ENCODE assay signal across 1 cellular context in the genomic region with DNA sequence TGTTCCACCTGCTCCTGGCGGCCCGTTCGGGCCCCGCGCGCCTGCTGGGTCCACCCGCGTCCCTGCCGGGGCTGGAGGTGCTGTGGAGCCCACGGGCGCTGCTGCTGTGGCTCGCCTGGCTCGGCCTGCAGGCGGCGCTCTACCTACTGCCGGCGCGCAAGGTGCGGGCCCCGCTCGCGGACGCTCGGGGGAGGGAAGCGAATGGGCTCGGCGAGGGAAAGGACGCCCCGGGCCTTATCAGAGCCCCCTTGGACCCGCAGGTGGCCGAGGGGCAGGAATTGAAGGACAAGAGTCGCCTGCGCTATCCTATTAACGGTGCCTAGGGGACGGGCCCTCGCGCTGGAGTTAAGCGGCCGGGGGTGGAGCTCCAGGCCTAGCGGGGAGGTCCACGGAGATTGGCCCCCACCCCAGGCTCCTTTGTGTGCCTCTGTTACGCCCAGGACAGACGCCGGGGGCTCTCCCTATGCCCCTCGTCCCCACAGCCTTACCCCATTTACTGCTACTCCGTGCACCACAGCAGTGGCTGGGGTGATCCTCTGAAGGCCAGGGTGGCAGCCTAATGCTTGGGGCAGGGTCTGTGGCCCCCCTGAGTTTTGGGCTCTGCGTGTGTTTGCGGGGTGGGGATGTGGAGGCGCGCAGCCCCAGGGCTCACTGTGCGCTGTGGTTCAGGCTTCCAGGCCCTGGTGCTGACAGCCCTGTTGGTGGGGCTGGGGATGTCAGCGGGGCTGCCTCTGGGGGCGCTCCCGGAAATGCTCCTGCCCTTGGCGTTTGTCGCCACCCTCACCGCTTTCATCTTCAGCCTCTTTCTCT.
TF ChIP-seq lines count a peak whose summit lies in the region.

No MANE protein-coding gene starts in this region.

TF ChIP-seq in K562, 482 proteins besides CTCF, POLR2A, EP300 and RAD21 (continued from another document and continues in another):
- TF ChIP-seq, protein P1, sequence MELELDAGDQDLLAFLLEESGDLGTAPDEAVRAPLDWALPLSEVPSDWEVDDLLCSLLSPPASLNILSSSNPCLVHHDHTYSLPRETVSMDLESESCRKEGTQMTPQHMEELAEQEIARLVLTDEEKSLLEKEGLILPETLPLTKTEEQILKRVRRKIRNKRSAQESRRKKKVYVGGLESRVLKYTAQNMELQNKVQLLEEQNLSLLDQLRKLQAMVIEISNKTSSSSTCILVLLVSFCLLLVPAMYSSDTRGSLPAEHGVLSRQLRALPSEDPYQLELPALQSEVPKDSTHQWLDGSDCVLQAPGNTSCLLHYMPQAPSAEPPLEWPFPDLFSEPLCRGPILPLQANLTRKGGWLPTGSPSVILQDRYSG (tag; conservative IDR thresholded peaks at IDR 0.05; ENCODE audit: low read depth) = no peak
- TF ChIP-seq RHOXF2B (CRISPR knock-in tag; conservative IDR thresholded peaks at IDR 0.05) (no peak), L3MBTL2 (IDR thresholded peaks at IDR 0.05) (peak; percentile 74), RFX1 (IDR thresholded peaks at IDR 0.05) (no peak), STAG1 (CRISPR knock-in tag; IDR thresholded peaks at IDR 0.05; ENCODE audit: borderline replicate concordance) (no peak), MED1 (CRISPR knock-in tag; IDR thresholded peaks at IDR 0.05; ENCODE audit: borderline replicate concordance) (no peak), CREBBP (IDR thresholded peaks at IDR 0.05; ENCODE audit: low read depth, low read length) (no peak), SAFB2 (IDR thresholded peaks at IDR 0.05; ENCODE audit: borderline replicate concordance, low read depth, low read length, severe bottlenecking) (no peak), HNRNPLL (IDR thresholded peaks at IDR 0.05; ENCODE audit: low read depth, low read length, poor library complexity, severe bottlenecking) (no peak), ZNF766 (CRISPR knock-in tag; conservative IDR thresholded peaks at IDR 0.05) (no peak), MYBL2 (IDR thresholded peaks at IDR 0.05; ENCODE audit: low read depth) (no peak), MYBL2 (CRISPR knock-in tag; IDR thresholded peaks at IDR 0.05; ENCODE audit: borderline replicate concordance) (no peak), SRSF7 (optimal IDR thresholded peaks at IDR 0.05; ENCODE audit: low read depth, low read length) (no peak), TCF7L2 (IDR thresholded peaks at IDR 0.05; ENCODE audit: low read depth, low read length) (no peak), BHLHE40 (IDR thresholded peaks at IDR 0.05; ENCODE audit: low read length) (no peak), NELFE (IDR thresholded peaks at IDR 0.05; ENCODE audit: insufficient read depth, insufficient read length) (no peak), SMARCE1 (IDR thresholded peaks at IDR 0.05) (peak; percentile 15; the same call in 1 of the 2 replicates), TGIF2 (CRISPR knock-in tag; IDR thresholded peaks at IDR 0.05) (peak; percentile 94), MAFK (IDR thresholded peaks at IDR 0.05; ENCODE audit: low read length) (no peak), ZFP30 (CRISPR knock-in tag; IDR thresholded peaks at IDR 0.05; ENCODE audit: borderline replicate concordance) (no peak), MYNN (IDR thresholded peaks at IDR 0.05) (no peak), MYNN (CRISPR knock-in tag; IDR thresholded peaks at IDR 0.05) (no peak), ZNF551 (CRISPR knock-in tag; IDR thresholded peaks at IDR 0.05) (no peak), RFX7 (CRISPR knock-in tag; IDR thresholded peaks at IDR 0.05) (no peak), IRF2 (CRISPR knock-in tag; IDR thresholded peaks at IDR 0.05) (no peak), RUNX1 (IDR thresholded peaks at IDR 0.05; ENCODE audit: low read depth) (no peak; the same call in 1 of the 2 replicates), LARP7 (IDR thresholded peaks at IDR 0.05) (no peak), SRF (CRISPR knock-in tag; IDR thresholded peaks at IDR 0.05) (0 out of 4 replicates have a peak, but pooled peaks of 1 of the 2 experiments have one; percentile 16), TOE1 (IDR thresholded peaks at IDR 0.05; ENCODE audit: borderline replicate concordance) (0 out of 2 replicates have a peak, but pooled peaks have one; percentile 38), TOE1 (CRISPR knock-in tag; IDR thresholded peaks at IDR 0.05; ENCODE audit: borderline replicate concordance, low read depth) (no peak), POU5F1 (IDR thresholded peaks at IDR 0.05; ENCODE audit: borderline replicate concordance, low read depth, low read length, partially characterized antibody) (no peak), RBM25 (IDR thresholded peaks at IDR 0.05; ENCODE audit: low read depth, low read length, severe bottlenecking) (no peak), ZNF696 (CRISPR knock-in tag; conservative IDR thresholded peaks at IDR 0.05) (no peak), PCBP2 (IDR thresholded peaks at IDR 0.05; ENCODE audit: low read depth, low read length, poor library complexity, severe bottlenecking) (no peak), CEBPB (tag; IDR thresholded peaks at IDR 0.05) (no peak)
- TF ChIP-seq, protein P2, sequence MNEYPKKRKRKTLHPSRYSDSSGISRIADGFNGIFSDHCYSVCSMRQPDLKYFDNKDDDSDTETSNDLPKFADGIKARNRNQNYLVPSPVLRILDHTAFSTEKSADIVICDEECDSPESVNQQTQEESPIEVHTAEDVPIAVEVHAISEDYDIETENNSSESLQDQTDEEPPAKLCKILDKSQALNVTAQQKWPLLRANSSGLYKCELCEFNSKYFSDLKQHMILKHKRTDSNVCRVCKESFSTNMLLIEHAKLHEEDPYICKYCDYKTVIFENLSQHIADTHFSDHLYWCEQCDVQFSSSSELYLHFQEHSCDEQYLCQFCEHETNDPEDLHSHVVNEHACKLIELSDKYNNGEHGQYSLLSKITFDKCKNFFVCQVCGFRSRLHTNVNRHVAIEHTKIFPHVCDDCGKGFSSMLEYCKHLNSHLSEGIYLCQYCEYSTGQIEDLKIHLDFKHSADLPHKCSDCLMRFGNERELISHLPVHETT (CRISPR knock-in tag; conservative IDR thresholded peaks at IDR 0.05 in 1 of 2, IDR thresholded peaks at IDR 0.05 in 1 of 2) = 0 out of 4 replicates have a peak, but pooled peaks of 1 of the 2 experiments have one; percentile 14
- TF ChIP-seq, protein P3, sequence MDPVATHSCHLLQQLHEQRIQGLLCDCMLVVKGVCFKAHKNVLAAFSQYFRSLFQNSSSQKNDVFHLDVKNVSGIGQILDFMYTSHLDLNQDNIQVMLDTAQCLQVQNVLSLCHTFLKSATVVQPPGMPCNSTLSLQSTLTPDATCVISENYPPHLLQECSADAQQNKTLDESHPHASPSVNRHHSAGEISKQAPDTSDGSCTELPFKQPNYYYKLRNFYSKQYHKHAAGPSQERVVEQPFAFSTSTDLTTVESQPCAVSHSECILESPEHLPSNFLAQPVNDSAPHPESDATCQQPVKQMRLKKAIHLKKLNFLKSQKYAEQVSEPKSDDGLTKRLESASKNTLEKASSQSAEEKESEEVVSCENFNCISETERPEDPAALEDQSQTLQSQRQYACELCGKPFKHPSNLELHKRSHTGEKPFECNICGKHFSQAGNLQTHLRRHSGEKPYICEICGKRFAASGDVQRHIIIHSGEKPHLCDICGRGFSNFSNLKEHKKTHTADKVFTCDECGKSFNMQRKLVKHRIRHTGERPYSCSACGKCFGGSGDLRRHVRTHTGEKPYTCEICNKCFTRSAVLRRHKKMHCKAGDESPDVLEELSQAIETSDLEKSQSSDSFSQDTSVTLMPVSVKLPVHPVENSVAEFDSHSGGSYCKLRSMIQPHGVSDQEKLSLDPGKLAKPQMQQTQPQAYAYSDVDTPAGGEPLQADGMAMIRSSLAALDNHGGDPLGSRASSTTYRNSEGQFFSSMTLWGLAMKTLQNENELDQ (CRISPR knock-in tag; IDR thresholded peaks at IDR 0.05; ENCODE audit: borderline replicate concordance) = 0 out of 2 replicates have a peak, but pooled peaks have one; percentile 41
- TF ChIP-seq, protein P4, sequence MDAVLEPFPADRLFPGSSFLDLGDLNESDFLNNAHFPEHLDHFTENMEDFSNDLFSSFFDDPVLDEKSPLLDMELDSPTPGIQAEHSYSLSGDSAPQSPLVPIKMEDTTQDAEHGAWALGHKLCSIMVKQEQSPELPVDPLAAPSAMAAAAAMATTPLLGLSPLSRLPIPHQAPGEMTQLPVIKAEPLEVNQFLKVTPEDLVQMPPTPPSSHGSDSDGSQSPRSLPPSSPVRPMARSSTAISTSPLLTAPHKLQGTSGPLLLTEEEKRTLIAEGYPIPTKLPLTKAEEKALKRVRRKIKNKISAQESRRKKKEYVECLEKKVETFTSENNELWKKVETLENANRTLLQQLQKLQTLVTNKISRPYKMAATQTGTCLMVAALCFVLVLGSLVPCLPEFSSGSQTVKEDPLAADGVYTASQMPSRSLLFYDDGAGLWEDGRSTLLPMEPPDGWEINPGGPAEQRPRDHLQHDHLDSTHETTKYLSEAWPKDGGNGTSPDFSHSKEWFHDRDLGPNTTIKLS (IDR thresholded peaks at IDR 0.05; ENCODE audit: borderline replicate concordance, low read depth) = no peak
- TF ChIP-seq, protein P5, sequence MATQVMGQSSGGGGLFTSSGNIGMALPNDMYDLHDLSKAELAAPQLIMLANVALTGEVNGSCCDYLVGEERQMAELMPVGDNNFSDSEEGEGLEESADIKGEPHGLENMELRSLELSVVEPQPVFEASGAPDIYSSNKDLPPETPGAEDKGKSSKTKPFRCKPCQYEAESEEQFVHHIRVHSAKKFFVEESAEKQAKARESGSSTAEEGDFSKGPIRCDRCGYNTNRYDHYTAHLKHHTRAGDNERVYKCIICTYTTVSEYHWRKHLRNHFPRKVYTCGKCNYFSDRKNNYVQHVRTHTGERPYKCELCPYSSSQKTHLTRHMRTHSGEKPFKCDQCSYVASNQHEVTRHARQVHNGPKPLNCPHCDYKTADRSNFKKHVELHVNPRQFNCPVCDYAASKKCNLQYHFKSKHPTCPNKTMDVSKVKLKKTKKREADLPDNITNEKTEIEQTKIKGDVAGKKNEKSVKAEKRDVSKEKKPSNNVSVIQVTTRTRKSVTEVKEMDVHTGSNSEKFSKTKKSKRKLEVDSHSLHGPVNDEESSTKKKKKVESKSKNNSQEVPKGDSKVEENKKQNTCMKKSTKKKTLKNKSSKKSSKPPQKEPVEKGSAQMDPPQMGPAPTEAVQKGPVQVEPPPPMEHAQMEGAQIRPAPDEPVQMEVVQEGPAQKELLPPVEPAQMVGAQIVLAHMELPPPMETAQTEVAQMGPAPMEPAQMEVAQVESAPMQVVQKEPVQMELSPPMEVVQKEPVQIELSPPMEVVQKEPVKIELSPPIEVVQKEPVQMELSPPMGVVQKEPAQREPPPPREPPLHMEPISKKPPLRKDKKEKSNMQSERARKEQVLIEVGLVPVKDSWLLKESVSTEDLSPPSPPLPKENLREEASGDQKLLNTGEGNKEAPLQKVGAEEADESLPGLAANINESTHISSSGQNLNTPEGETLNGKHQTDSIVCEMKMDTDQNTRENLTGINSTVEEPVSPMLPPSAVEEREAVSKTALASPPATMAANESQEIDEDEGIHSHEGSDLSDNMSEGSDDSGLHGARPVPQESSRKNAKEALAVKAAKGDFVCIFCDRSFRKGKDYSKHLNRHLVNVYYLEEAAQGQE (CRISPR knock-in tag; IDR thresholded peaks at IDR 0.05; ENCODE audit: low read depth) = no peak
- TF ChIP-seq, protein P6, sequence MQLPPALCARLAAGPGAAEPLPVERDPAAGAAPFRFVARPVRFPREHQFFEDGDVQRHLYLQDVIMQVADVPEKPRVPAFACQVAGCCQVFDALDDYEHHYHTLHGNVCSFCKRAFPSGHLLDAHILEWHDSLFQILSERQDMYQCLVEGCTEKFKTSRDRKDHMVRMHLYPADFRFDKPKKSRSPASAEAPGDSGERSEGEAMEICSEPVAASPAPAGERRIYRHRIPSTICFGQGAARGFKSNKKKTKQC (CRISPR knock-in tag; IDR thresholded peaks at IDR 0.05) = peak; percentile 77; the same call in 1 of the 2 replicates
- TF ChIP-seq, protein P7, sequence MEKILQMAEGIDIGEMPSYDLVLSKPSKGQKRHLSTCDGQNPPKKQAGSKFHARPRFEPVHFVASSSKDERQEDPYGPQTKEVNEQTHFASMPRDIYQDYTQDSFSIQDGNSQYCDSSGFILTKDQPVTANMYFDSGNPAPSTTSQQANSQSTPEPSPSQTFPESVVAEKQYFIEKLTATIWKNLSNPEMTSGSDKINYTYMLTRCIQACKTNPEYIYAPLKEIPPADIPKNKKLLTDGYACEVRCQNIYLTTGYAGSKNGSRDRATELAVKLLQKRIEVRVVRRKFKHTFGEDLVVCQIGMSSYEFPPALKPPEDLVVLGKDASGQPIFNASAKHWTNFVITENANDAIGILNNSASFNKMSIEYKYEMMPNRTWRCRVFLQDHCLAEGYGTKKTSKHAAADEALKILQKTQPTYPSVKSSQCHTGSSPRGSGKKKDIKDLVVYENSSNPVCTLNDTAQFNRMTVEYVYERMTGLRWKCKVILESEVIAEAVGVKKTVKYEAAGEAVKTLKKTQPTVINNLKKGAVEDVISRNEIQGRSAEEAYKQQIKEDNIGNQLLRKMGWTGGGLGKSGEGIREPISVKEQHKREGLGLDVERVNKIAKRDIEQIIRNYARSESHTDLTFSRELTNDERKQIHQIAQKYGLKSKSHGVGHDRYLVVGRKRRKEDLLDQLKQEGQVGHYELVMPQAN (IDR thresholded peaks at IDR 0.05; ENCODE audit: borderline replicate concordance) = peak; percentile 17; the same call in 1 of the 2 replicates
- TF ChIP-seq, protein P8, sequence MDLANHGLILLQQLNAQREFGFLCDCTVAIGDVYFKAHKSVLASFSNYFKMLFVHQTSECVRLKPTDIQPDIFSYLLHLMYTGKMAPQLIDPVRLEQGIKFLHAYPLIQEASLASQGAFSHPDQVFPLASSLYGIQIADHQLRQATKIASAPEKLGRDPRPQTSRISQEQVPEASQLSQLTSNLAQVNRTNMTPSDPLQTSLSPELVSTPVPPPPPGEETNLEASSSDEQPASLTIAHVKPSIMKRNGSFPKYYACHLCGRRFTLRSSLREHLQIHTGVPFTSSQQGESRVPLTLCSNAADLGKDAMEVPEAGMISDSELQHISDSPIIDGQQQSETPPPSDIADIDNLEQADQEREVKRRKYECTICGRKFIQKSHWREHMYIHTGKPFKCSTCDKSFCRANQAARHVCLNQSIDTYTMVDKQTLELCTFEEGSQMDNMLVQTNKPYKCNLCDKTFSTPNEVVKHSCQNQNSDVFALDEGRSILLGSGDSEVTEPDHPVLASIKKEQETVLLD (IDR thresholded peaks at IDR 0.05) = 0 out of 2 replicates have a peak, but pooled peaks have one; percentile 25
- TF ChIP-seq, protein P9, sequence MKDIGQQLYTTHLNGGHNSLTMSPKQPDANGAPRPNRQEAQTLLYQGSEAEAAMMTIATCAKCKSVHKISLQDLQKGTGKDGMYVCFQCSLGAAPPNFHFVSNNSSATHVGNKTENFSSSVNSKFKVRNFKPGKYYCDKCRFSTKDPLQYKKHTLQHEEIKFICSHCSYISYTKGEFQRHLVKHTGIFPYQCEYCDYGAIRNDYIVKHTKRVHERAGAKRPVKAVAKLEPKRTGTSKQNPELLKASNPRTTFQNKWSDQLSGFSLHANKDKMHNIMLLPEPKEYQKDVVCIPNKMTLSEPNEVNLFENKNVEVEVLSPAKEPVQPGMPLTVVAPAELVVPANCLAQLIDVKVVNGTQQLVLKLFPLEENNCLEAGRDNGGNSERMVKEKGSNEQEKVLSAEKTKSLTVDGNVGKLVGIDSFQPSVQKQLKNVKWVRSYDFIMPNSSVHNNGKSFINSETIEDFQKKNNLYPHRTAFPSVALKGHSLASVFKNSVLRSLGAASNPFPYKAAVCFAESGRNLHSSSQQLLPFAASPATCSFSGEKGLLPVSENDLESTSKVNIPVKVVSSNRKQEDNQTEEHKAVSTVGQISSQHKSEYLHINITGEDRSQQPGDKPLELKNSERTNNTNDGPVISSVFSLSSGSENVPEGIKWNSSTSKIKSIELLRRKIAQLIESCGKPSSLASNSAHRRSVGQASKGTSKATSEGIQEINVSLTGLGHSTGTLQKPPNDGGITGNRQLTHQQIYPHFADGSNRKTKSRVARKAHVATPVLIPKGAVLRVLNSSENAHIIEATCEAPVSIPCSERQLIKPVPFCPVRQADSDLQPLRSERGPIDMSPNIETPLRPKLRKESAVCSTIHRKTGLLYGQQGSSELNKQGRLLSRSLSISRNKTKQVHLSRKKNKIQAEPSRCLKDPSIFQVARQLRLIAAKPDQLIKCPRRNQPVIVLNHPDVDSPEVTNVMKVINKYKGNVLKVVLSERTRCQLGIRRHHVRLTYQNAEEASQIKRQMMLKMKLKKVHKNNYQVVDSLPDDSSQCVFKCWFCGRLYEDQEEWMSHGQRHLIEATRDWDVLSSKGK (CRISPR knock-in tag; IDR thresholded peaks at IDR 0.05) = no peak
